Comparison of ENCODE assay signal across 8 cellular contexts in genomic region chr14:24093901-24094838, GRCh38. TPM values are rescaled to one million over a fixed set of nuclear protein-coding genes. Genes with fewer than 3 reads are reported as not detected.
DNase-seq lines count a peak whose midpoint lies in the region; ATAC-seq and TF ChIP-seq lines count a peak whose summit lies in the region.

TSS of gene PCK2 (plus strand) at chr14:24094311. CDS start at chr14:24094406, 95 bp downstream.

- no peaks in the 10 kb centered on the region for H3K9me3 ChIP-seq in KOPT-K1 (ENCODE audit: insufficient read depth, low read length, poor library complexity, severe bottlenecking)

- TF ChIP-seq CTCF in fibroblast of pulmonary artery (IDR thresholded peaks at IDR 0.05; ENCODE audit: low read length, missing control alignments) (no peak), nephron (IDR thresholded peaks at IDR 0.05; ENCODE audit: unreplicated experiment in 3 of 3) (peak in 1 of 3 experiments; percentile 6)

- DNase-seq in DMS 273 treated with DMSO at 0.1 percent for 48 hours (lab: John Stamatoyannopoulos, UW) (peak; percentile 73), RPMI8226 (peak; percentile 87), fibroblast of pulmonary artery (ENCODE audit: low read depth) (peak; percentile 88)
- peak; percentile 88 to 95 for DNase-seq in stimulated activated naive CD8-positive, alpha-beta T cell treated with anti-CD3 and anti-CD28 coated beads, Interleukin-15, amount 100 ng/mL, for 72 hours

- H3K4me1 Mint-ChIP-seq in activated T-helper 17 cell treated with anti-CD3 and anti-CD28 coated beads, Interleukin-2, amount 50 U/mL, for 72 hours: peaks cover 23% of the 10 kb centered on the region
- H3K4me1 Mint-ChIP-seq in nephron: peaks cover 28% of the 10 kb centered on the region
- peaks cover 46% of the 10 kb centered on the region for H3K4me1 Mint-ChIP-seq in stimulated activated naive CD8-positive, alpha-beta T cell treated with anti-CD3 and anti-CD28 coated beads, Interleukin-15, amount 100 ng/mL, for 72 hours

- peak within 1 kb of the TSS; percentile 72 for H3K4me3 ChIP-seq in fibroblast of pulmonary artery (replicated peaks; ENCODE audit: low read depth, low read length)

- H3K4me3 Mint-ChIP-seq in activated T-helper 17 cell treated with anti-CD3 and anti-CD28 coated beads, Interleukin-2, amount 50 U/mL, for 72 hours: peak within 1 kb of the TSS; percentile 92
- peak within 1 kb of the TSS; percentile 94 to 97 (median 95) for H3K4me3 Mint-ChIP-seq in nephron
- H3K4me3 Mint-ChIP-seq in stimulated activated naive CD8-positive, alpha-beta T cell treated with anti-CD3 and anti-CD28 coated beads, Interleukin-15, amount 100 ng/mL, for 72 hours: peak within 1 kb of the TSS; percentile 94 to 99

- H3K36me3 ChIP-seq in KOPT-K1 (ENCODE audit: insufficient read depth, low read length): no peaks in the 10 kb centered on the region; the same call in 1 of the 2 replicates

- H3K36me3 Mint-ChIP-seq in activated T-helper 17 cell treated with anti-CD3 and anti-CD28 coated beads, Interleukin-2, amount 50 U/mL, for 72 hours (ENCODE audit: low read depth): peaks cover 34% of the 10 kb centered on the region
- H3K36me3 Mint-ChIP-seq in nephron (ENCODE audit: low read depth): no peaks in the 10 kb centered on the region

- H3K9me3 Mint-ChIP-seq in activated T-helper 17 cell treated with anti-CD3 and anti-CD28 coated beads, Interleukin-2, amount 50 U/mL, for 72 hours: no peaks in the 10 kb centered on the region
- no peaks in the 10 kb centered on the region for H3K9me3 Mint-ChIP-seq in nephron
- H3K9me3 Mint-ChIP-seq in stimulated activated naive CD8-positive, alpha-beta T cell treated with anti-CD3 and anti-CD28 coated beads, Interleukin-15, amount 100 ng/mL, for 72 hours: no peaks in the 10 kb centered on the region

- H3K27ac ChIP-seq in KOPT-K1 (ENCODE audit: low read depth, low read length, poor library complexity, severe bottlenecking): peak within 1 kb of the TSS; percentile 79

- peak within 1 kb of the TSS; percentile 97 for H3K27ac Mint-ChIP-seq in activated T-helper 17 cell treated with anti-CD3 and anti-CD28 coated beads, Interleukin-2, amount 50 U/mL, for 72 hours
- H3K27ac Mint-ChIP-seq in nephron: peak within 1 kb of the TSS; percentile 89 to 96 (median 90)
- H3K27ac Mint-ChIP-seq in stimulated activated naive CD8-positive, alpha-beta T cell treated with anti-CD3 and anti-CD28 coated beads, Interleukin-15, amount 100 ng/mL, for 72 hours: peak within 1 kb of the TSS; percentile 99 to 100

- no peaks in the 10 kb centered on the region for H3K27me3 Mint-ChIP-seq in activated T-helper 17 cell treated with anti-CD3 and anti-CD28 coated beads, Interleukin-2, amount 50 U/mL, for 72 hours
- peaks cover 7% of the 10 kb centered on the region for H3K27me3 Mint-ChIP-seq in nephron (ENCODE audit: low read depth)
- no peaks in the 10 kb centered on the region for H3K27me3 Mint-ChIP-seq in stimulated activated naive CD8-positive, alpha-beta T cell treated with anti-CD3 and anti-CD28 coated beads, Interleukin-15, amount 100 ng/mL, for 72 hours

- ATAC-seq in GM21723 (IDR thresholded peaks at IDR 0.05; ENCODE audit: unreplicated experiment): peak; percentile 51
- ATAC-seq in activated T-helper 17 cell treated with anti-CD3 and anti-CD28 coated beads, Interleukin-2, amount 50 U/mL, for 72 hours (replicated peaks): peak; percentile 81
- ATAC-seq in stimulated activated naive CD8-positive, alpha-beta T cell treated with anti-CD3 and anti-CD28 coated beads, Interleukin-15, amount 100 ng/mL, for 72 hours: peak; percentile 90

RNA-seq across cellular contexts. Expression of gene PCK2, which starts in this region (rescaled TPM):
- total RNA-seq in activated T-helper 17 cell treated with anti-CD3 and anti-CD28 coated beads, Interleukin-2, amount 50 U/mL, for 72 hours: 10 to 100 TPM; 31.4 to 57.6 TPM

Comparison
In these comparisons a context has a peak if more than half of its experiments do, and no peak if none do; other contexts are left out.
1. Peak in every context shown above with its lines: DNase-seq, ATAC-seq, H3K4me3 ChIP-seq and H3K27ac ChIP-seq.